10 cellular contexts compared by ENCODE assay signal in genomic region chr4:945274-946102, GRCh38. TPM values are rescaled to one million over a fixed set of nuclear protein-coding genes. Genes with fewer than 3 reads are reported as not detected.
A peak's percentile ranks its signal among the peaks of the same experiment; 100 is the strongest.
DNase-seq lines count a peak whose midpoint lies in the region; ATAC-seq and TF ChIP-seq lines count a peak whose summit lies in the region.
"Had no signal": no experiment of that assay in that cellular context is flagged by ENCODE, and none has a peak within 500 bp of the region (broad histone marks: within the 10 kb centered on the region; RNA-seq: fewer than 3 reads in every experiment).

No MANE protein-coding gene starts in this region.

- H3K27ac Mint-ChIP-seq in WTC11 = peak overlapping the region; percentile 92
- no peak overlapping the region for H3K27ac Mint-ChIP-seq in activated naive CD8-positive, alpha-beta T cell treated with anti-CD3 and anti-CD28 coated beads, Interleukin-2, amount 50 U/mL, for 24 hours

- no peaks in the 10 kb centered on the region for H3K36me3 Mint-ChIP-seq in WTC11
- H3K36me3 Mint-ChIP-seq in activated naive CD8-positive, alpha-beta T cell treated with anti-CD3 and anti-CD28 coated beads, Interleukin-2, amount 50 U/mL, for 24 hours (ENCODE audit: low read depth) = no peaks in the 10 kb centered on the region

- CTCF ChIA-PET in AG04450 (lab: Charles Lee) = no interaction called here
- CTCF ChIA-PET in WTC11 (lab: Charles Lee) = interaction anchor here (1.2 to 1.6 kb wide), 2 partner anchors 13 to 19 kb away, joined by 3 to 4 read pairs; partner anchors contain the start of genes GAK and TMEM175

- H3K27me3 ChIP-seq in AG04450 (ENCODE audit: control insufficient read depth, insufficient read depth, low read length) = no peaks in the 10 kb centered on the region
- H3K27me3 ChIP-seq: adrenal gland had no signal

- POLR2A ChIA-PET in AG04450 (lab: Yijun Ruan, JAX) = no interaction called here
- POLR2A ChIA-PET in WTC11 (lab: Charles Lee) = no interaction called here

- H3K4me3 ChIP-seq in AG04450 (ENCODE audit: low read depth, low read length) = peak overlapping the region; percentile 20; the same call in 1 of the 2 replicates
- H3K4me3 ChIP-seq: adrenal gland had no signal

- H3K27me3 Mint-ChIP-seq in WTC11 (ENCODE audit: low read depth) = peaks cover 26% of the 10 kb centered on the region
- H3K27me3 Mint-ChIP-seq in activated naive CD8-positive, alpha-beta T cell treated with anti-CD3 and anti-CD28 coated beads, Interleukin-2, amount 50 U/mL, for 24 hours = no peaks in the 10 kb centered on the region
- H3K27me3 Mint-ChIP-seq: stimulated activated naive CD8-positive, alpha-beta T cell treated with anti-CD3 and anti-CD28 coated beads, Interleukin-15, amount 100 ng/mL, for 72 hours had no signal

- H3K4me3 Mint-ChIP-seq in WTC11 = peak overlapping the region; percentile 66
- H3K4me3 Mint-ChIP-seq in activated naive CD8-positive, alpha-beta T cell treated with anti-CD3 and anti-CD28 coated beads, Interleukin-2, amount 50 U/mL, for 24 hours = no peak overlapping the region
- H3K4me3 Mint-ChIP-seq: stimulated activated naive CD8-positive, alpha-beta T cell treated with anti-CD3 and anti-CD28 coated beads, Interleukin-15, amount 100 ng/mL, for 72 hours had no signal

- H3K9me3 Mint-ChIP-seq in WTC11 = no peaks in the 10 kb centered on the region
- H3K9me3 Mint-ChIP-seq in activated naive CD8-positive, alpha-beta T cell treated with anti-CD3 and anti-CD28 coated beads, Interleukin-2, amount 50 U/mL, for 24 hours = no peaks in the 10 kb centered on the region
- H3K9me3 Mint-ChIP-seq: stimulated activated naive CD8-positive, alpha-beta T cell treated with anti-CD3 and anti-CD28 coated beads, Interleukin-15, amount 100 ng/mL, for 72 hours had no signal

- TF ChIP-seq CTCF in AG04450 (IDR thresholded peaks at IDR 0.05; ENCODE audit: low read depth, low read length) (no peak), WTC11 (IDR thresholded peaks at IDR 0.05) (no peak)

- H3K4me1 Mint-ChIP-seq in WTC11 = peaks cover 13% of the 10 kb centered on the region
- no peaks in the 10 kb centered on the region for H3K4me1 Mint-ChIP-seq in activated naive CD8-positive, alpha-beta T cell treated with anti-CD3 and anti-CD28 coated beads, Interleukin-2, amount 50 U/mL, for 24 hours

- peak overlapping the region; percentile 2 for H3K27ac ChIP-seq in AG04450 (ENCODE audit: low read depth, low read length)
- H3K27ac ChIP-seq: adrenal gland had no signal

- DNase-seq in AG04450 (ENCODE audit: low read depth, low spot score) (no peak), WTC11 (ENCODE audit: low spot score) (no peak), left kidney (ENCODE audit: low read depth, low spot score) (peak; percentile 39), NCI-H2227 treated with DMSO at 0.1 percent for 48 hours (lab: John Stamatoyannopoulos, UW) (no peak)
- no peak for DNase-seq in activated naive CD8-positive, alpha-beta T cell treated with anti-CD3 and anti-CD28 coated beads, Interleukin-2, amount 50 U/mL, for 24 hours
- DNase-seq: activated CD8-positive, alpha-beta memory T cell treated with anti-CD3 and anti-CD28 coated beads, Interleukin-2, amount 50 U/mL, for 48 hours; stimulated activated naive CD8-positive, alpha-beta T cell treated with anti-CD3 and anti-CD28 coated beads, Interleukin-15, amount 100 ng/mL, for 72 hours had no signal

- ATAC-seq in WTC11 (peak; percentile 50), HG03196 (IDR thresholded peaks at IDR 0.05; ENCODE audit: unreplicated experiment) (no peak)
- ATAC-seq in activated naive CD8-positive, alpha-beta T cell treated with anti-CD3 and anti-CD28 coated beads, Interleukin-2, amount 50 U/mL, for 24 hours = no peak
- ATAC-seq: right cardiac atrium; stimulated activated naive CD8-positive, alpha-beta T cell treated with anti-CD3 and anti-CD28 coated beads, Interleukin-15, amount 100 ng/mL, for 72 hours had no signal

- no peaks in the 10 kb centered on the region; the same call in 1 of the 2 replicates for H3K9me3 ChIP-seq in AG04450 (ENCODE audit: control insufficient read depth, insufficient read depth, low read length)
- H3K9me3 ChIP-seq: adrenal gland had no signal

TF ChIP-seq in WTC11, 78 proteins besides CTCF, POLR2A, EP300 and RAD21:
- TF ChIP-seq ZNF281 (CRISPR knock-in tag; IDR thresholded peaks at IDR 0.05) = no peak
- no peak for TF ChIP-seq GABPB1 (CRISPR knock-in tag; IDR thresholded peaks at IDR 0.05)
- TF ChIP-seq FOXP4 (CRISPR knock-in tag; IDR thresholded peaks at IDR 0.05) = no peak

RNA-seq across cellular contexts. Expression of gene TMEM175, which starts 13.2 kb away (rescaled TPM):
- polyA plus RNA-seq in AG04450 (2011; rRNA removed) = 27.9 and 31.8 TPM in 2 replicates
- 17.2 and 25.7 TPM in 2 replicates for polyA minus RNA-seq in AG04450 (2011; rRNA and poly(A)+ RNA removed)
- total RNA-seq in WTC11 (2021) = 6.4 to 10.6 TPM (median 9.2 TPM) in 3 replicates

RNA-seq across cellular contexts. Expression of gene GAK, which starts 13.4 kb away (rescaled TPM):
- 17.0 and 21.5 TPM in 2 replicates for polyA plus RNA-seq in AG04450 (2011; rRNA removed)
- polyA minus RNA-seq in AG04450 (2011; rRNA and poly(A)+ RNA removed) = 36.8 and 41.8 TPM in 2 replicates
- total RNA-seq in WTC11 (2021) = 108 to 121 TPM (median 108 TPM) in 3 replicates

RNA-seq across cellular contexts. Expression of gene DGKQ, which starts 27.9 kb away (rescaled TPM):
- polyA plus RNA-seq in AG04450 (2011; rRNA removed) = 4.5 and 6.0 TPM in 2 replicates
- polyA minus RNA-seq in AG04450 (2011; rRNA and poly(A)+ RNA removed) = 3.0 and 3.5 TPM in 2 replicates
- 15.7 to 19.3 TPM (median 16.9 TPM) in 3 replicates for total RNA-seq in WTC11 (2021)

RNA-seq across cellular contexts. Expression of gene IDUA, which starts 41.4 kb away (rescaled TPM):
- 3.9 and 5.9 TPM in 2 replicates for polyA plus RNA-seq in AG04450 (2011; rRNA removed)
- polyA minus RNA-seq in AG04450 (2011; rRNA and poly(A)+ RNA removed) = 1.7 and 3.4 TPM in 2 replicates
- 8.5 to 9.7 TPM (median 8.7 TPM) in 3 replicates for total RNA-seq in WTC11 (2021)

RNA-seq across cellular contexts. Expression of gene SLC26A1, which starts 47.7 kb away (rescaled TPM):
- 0.05 and 0.06 TPM in 2 replicates for polyA plus RNA-seq in AG04450 (2011; rRNA removed)
- polyA minus RNA-seq in AG04450 (2011; rRNA and poly(A)+ RNA removed) = not detected in 2 replicates
- total RNA-seq in WTC11 (2021) = 0.14 to 0.85 TPM (median 0.25 TPM) in 3 replicates
